In genomic region chr7:116283595-116284204, GRCh38 we compare ENCODE assay signal across 14 cellular contexts.
DNase-seq lines count a peak whose midpoint lies in the region; ATAC-seq and TF ChIP-seq lines count a peak whose summit lies in the region.
"Had no signal": no experiment of that assay in that cellular context is flagged by ENCODE, and none has a peak within 500 bp of the region (broad histone marks: within the 10 kb centered on the region; RNA-seq: fewer than 3 reads in every experiment).

No MANE protein-coding gene starts in this region.

- H3K36me3 Mint-ChIP-seq in activated CD4-positive, alpha-beta T cell treated with anti-CD3 and anti-CD28 coated beads, Interleukin-2, amount 10 ng/mL, durations not matched to agents 24 days and 14 days (ENCODE audit: low read depth) = no peaks in the 10 kb centered on the region
- H3K36me3 Mint-ChIP-seq: CD14-positive monocyte; CD8-positive, alpha-beta T cell had no signal

- H3K4me3 ChIP-seq in RWPE2 (ENCODE audit: severe bottlenecking) (no peak overlapping the region), thyroid gland (replicated peaks in 1 of 3) (no peak overlapping the region)

- no peak for TF ChIP-seq CTCF in RWPE2 (IDR thresholded peaks at IDR 0.05; ENCODE audit: poor library complexity, severe bottlenecking)
- no peak for TF ChIP-seq CTCF in thyroid gland (IDR thresholded peaks at IDR 0.05)

- H3K27ac ChIP-seq in RWPE2 (ENCODE audit: poor library complexity, severe bottlenecking) = peak overlapping the region; percentile 66
- peak overlapping the region; percentile 82 to 91 (median 90) for H3K27ac ChIP-seq in thyroid gland
- H3K27ac ChIP-seq: 22Rv1 had no signal

- H3K4me3 Mint-ChIP-seq in activated CD4-positive, alpha-beta T cell treated with anti-CD3 and anti-CD28 coated beads, Interleukin-2, amount 10 ng/mL, durations not matched to agents 24 days and 14 days = no peak overlapping the region
- H3K4me3 Mint-ChIP-seq: CD14-positive monocyte; CD8-positive, alpha-beta T cell had no signal

- H3K27ac Mint-ChIP-seq in activated CD4-positive, alpha-beta T cell treated with anti-CD3 and anti-CD28 coated beads, Interleukin-2, amount 10 ng/mL, durations not matched to agents 24 days and 14 days = no peak overlapping the region
- H3K27ac Mint-ChIP-seq: CD14-positive monocyte; CD8-positive, alpha-beta T cell had no signal

- ATAC-seq in RWPE2 (ENCODE audit: low read depth) = no peak
- peak; percentile 94 for ATAC-seq in left lobe of liver
- ATAC-seq: CD8-positive, alpha-beta T cell had no signal

- peaks cover 23% of the 10 kb centered on the region for H3K4me1 ChIP-seq in RWPE2 (ENCODE audit: insufficient read depth, poor library complexity, severe bottlenecking)
- H3K4me1 ChIP-seq in thyroid gland = peaks cover 33 to 38% of the 10 kb centered on the region in 2 donors
- H3K4me1 ChIP-seq: Caco-2 had no signal

- H3K4me1 Mint-ChIP-seq in activated CD4-positive, alpha-beta T cell treated with anti-CD3 and anti-CD28 coated beads, Interleukin-2, amount 10 ng/mL, durations not matched to agents 24 days and 14 days = peaks cover 2% of the 10 kb centered on the region

- no peak for TF ChIP-seq POLR2A in thyroid gland (IDR thresholded peaks at IDR 0.05)

- H3K27me3 ChIP-seq in RWPE2 (ENCODE audit: insufficient read depth, poor library complexity, severe bottlenecking) (no peaks in the 10 kb centered on the region), thyroid gland (no peaks in the 10 kb centered on the region)

- WGBS in thyroid gland, 2 donors = 45 to 54% methylated on average over 3 of the region's 3 CpGs

- no peaks in the 10 kb centered on the region for H3K9me3 ChIP-seq in RWPE2 (ENCODE audit: severe bottlenecking)
- H3K9me3 ChIP-seq in thyroid gland = no peaks in the 10 kb centered on the region
- H3K9me3 ChIP-seq: Caco-2 had no signal

- intact Hi-C loops in activated CD4-positive, alpha-beta T cell treated with anti-CD3 and anti-CD28 coated beads, Interleukin-2, amount 10 ng/mL, durations not matched to agents 24 days and 14 days (cut with micrococcal nuclease) = no loop called here
- intact Hi-C loops in thyroid gland (cut with DNase I) = no loop called here

- H3K27me3 Mint-ChIP-seq in activated CD4-positive, alpha-beta T cell treated with anti-CD3 and anti-CD28 coated beads, Interleukin-2, amount 10 ng/mL, durations not matched to agents 24 days and 14 days = peaks cover 20% of the 10 kb centered on the region

- no peaks in the 10 kb centered on the region for H3K36me3 ChIP-seq in RWPE2 (ENCODE audit: low read depth)
- no peaks in the 10 kb centered on the region for H3K36me3 ChIP-seq in thyroid gland

- DNase-seq in activated CD4-positive, alpha-beta T cell treated with anti-CD3 and anti-CD28 coated beads, Interleukin-2, amount 10 ng/mL, durations not matched to agents 24 days and 14 days = peak; percentile 29
- DNase-seq in activated CD4-positive, alpha-beta T cell treated with anti-CD3 and anti-CD28 coated beads for 4 hours = no peak
- DNase-seq in RWPE2 (ENCODE audit: low spot score) (no peak), left lobe of liver (ENCODE audit: low spot score) (peak; percentile 51), thyroid gland (peak; percentile 33 to 34), hepatic stellate cell (ENCODE audit: low spot score) (no peak), NCI-H524 (lab: John Stamatoyannopoulos, UW) (no peak)
- no peak for DNase-seq in activated T-cell treated with anti-CD3 and anti-CD28 coated beads, Interleukin-2, amount 50 U/mL, for 48 hours
- DNase-seq: Caco-2; CD8-positive, alpha-beta T cell; DND-41; GDM1 had no signal

- no peaks in the 10 kb centered on the region for H3K9me3 Mint-ChIP-seq in activated CD4-positive, alpha-beta T cell treated with anti-CD3 and anti-CD28 coated beads, Interleukin-2, amount 10 ng/mL, durations not matched to agents 24 days and 14 days
- H3K9me3 Mint-ChIP-seq: CD14-positive monocyte; CD8-positive, alpha-beta T cell had no signal

Comparison
In these comparisons a context has a peak if more than half of its experiments do, and no peak if none do; other contexts are left out.
1. DNase-seq: peak in activated CD4-positive, alpha-beta T cell treated with anti-CD3 and anti-CD28 coated beads, Interleukin-2, amount 10 ng/mL, durations not matched to agents 24 days and 14 days (single experiment), left lobe of liver (single experiment) and thyroid gland (2 of 2); none in activated CD4-positive, alpha-beta T cell treated with anti-CD3 and anti-CD28 coated beads for 4 hours (0 of 2), RWPE2 (single experiment), activated T-cell treated with anti-CD3 and anti-CD28 coated beads, Interleukin-2, amount 50 U/mL, for 48 hours (0 of 2), hepatic stellate cell (single experiment) and NCI-H524 (0 of 2).